In the genomic region with DNA sequence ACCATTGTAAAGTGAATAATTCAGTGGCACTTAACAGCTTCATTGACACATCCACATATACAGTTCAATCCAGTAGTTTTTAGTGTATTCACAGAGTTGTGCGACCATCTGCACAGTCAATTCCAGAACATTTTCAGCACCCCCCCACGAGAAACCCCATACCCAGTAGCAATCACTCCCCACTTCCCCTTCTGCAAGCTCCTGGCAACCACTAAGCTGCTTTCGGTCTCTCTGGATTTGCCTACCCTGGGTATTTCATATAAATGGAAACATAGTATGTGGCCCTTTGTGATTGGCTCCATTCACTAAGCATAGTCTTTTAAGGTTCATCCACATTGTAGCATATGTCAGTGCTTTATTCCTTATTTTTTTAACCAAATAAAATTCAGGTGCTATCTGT, we compare ENCODE assay signal across 9 cellular contexts. TPM values are rescaled to one million over a fixed set of nuclear protein-coding genes. Genes with fewer than 3 reads are reported as not detected.
DNase-seq lines count a peak whose midpoint lies in the region; ATAC-seq and TF ChIP-seq lines count a peak whose summit lies in the region.
"Had no signal": no experiment of that assay in that cellular context is flagged by ENCODE, and none has a peak within 500 bp of the region (broad histone marks: within the 10 kb centered on the region; RNA-seq: fewer than 3 reads in every experiment).

No MANE protein-coding gene starts in this region.

- ATAC-seq in GM18502 (IDR thresholded peaks at IDR 0.05; ENCODE audit: poor library complexity, unreplicated experiment), result peak; percentile 80
- peak; percentile 73 for ATAC-seq in GM21360 (IDR thresholded peaks at IDR 0.05; ENCODE audit: unreplicated experiment)
- peak; percentile 71 for ATAC-seq in HG03159 (IDR thresholded peaks at IDR 0.05; ENCODE audit: unreplicated experiment)
- ATAC-seq in heart right ventricle, result no peak
- ATAC-seq in psoas muscle, result no peak

- H3K27ac ChIP-seq in heart right ventricle (peak overlapping the region in 1 of 10 donors; percentile 40), psoas muscle (no peak overlapping the region)

- H3K9me3 ChIP-seq in heart right ventricle (no peaks in the 10 kb centered on the region), psoas muscle (no peaks in the 10 kb centered on the region)

- H3K36me3 ChIP-seq in heart right ventricle (peaks cover 0 to 92% (median 20%) of the 10 kb centered on the region in 9 donors), psoas muscle (ENCODE audit: insufficient read depth in 1 of 2, low read depth in 1 of 2) (peaks cover 8 to 73% of the 10 kb centered on the region in 2 donors)

- peak overlapping the region; percentile 65 for H3K27ac Mint-ChIP-seq in activated T-helper 2 cell treated with anti-CD3 and anti-CD28 coated beads, Interferon-gamma antibody, Interleukin-2, Interleukin-4, amounts not matched to agents 10 μg/mL and 5 μg/mL and 100 μg/mL, durations not matched to agents 14 hours and 24 hours and 36 hours
- H3K27ac Mint-ChIP-seq: nephron progenitor cell had no signal

- H3K27me3 ChIP-seq in heart right ventricle (no peaks in the 10 kb centered on the region), psoas muscle (ENCODE audit: insufficient read depth in 3 of 3, low read length in 2 of 3) (no peaks in the 10 kb centered on the region)

- H3K27me3 Mint-ChIP-seq in activated T-helper 2 cell treated with anti-CD3 and anti-CD28 coated beads, Interferon-gamma antibody, Interleukin-2, Interleukin-4, amounts not matched to agents 10 μg/mL and 5 μg/mL and 100 μg/mL, durations not matched to agents 14 hours and 24 hours and 36 hours (ENCODE audit: low read depth), result no peaks in the 10 kb centered on the region

- H3K4me1 ChIP-seq in heart right ventricle, result peaks cover 0 to 9% (median 0%) of the 10 kb centered on the region in 9 donors
- H3K4me1 ChIP-seq in psoas muscle, result no peaks in the 10 kb centered on the region

- H3K4me1 Mint-ChIP-seq in activated T-helper 2 cell treated with anti-CD3 and anti-CD28 coated beads, Interferon-gamma antibody, Interleukin-2, Interleukin-4, amounts not matched to agents 10 μg/mL and 5 μg/mL and 100 μg/mL, durations not matched to agents 14 hours and 24 hours and 36 hours (ENCODE audit: low read depth), result peaks cover 47% of the 10 kb centered on the region
- H3K4me1 Mint-ChIP-seq: nephron progenitor cell had no signal

- peaks cover 64% of the 10 kb centered on the region for H3K36me3 Mint-ChIP-seq in activated T-helper 2 cell treated with anti-CD3 and anti-CD28 coated beads, Interferon-gamma antibody, Interleukin-2, Interleukin-4, amounts not matched to agents 10 μg/mL and 5 μg/mL and 100 μg/mL, durations not matched to agents 14 hours and 24 hours and 36 hours (ENCODE audit: low read depth)

- intact Hi-C loops in activated T-helper 2 cell treated with anti-CD3 and anti-CD28 coated beads, Interferon-gamma antibody, Interleukin-2, Interleukin-4, amounts not matched to agents 10 μg/mL and 5 μg/mL and 100 μg/mL, durations not matched to agents 14 hours and 24 hours and 36 hours (cut with micrococcal nuclease), result no loop called here
- intact Hi-C loops in heart right ventricle (cut with DNase I) (loop anchor here in 6 of 10 donors (2.0 to 10.0 kb wide), 4 partner anchors 46 to 623 kb away; no protein-coding TSS in a partner anchor), psoas muscle (cut with DNase I) (loop anchor here in 1 of 2 donors (10.0 kb wide), 1 partner anchor 623 kb away; no protein-coding TSS in a partner anchor)

- no peak overlapping the region for H3K4me3 ChIP-seq in heart right ventricle
- no peak overlapping the region for H3K4me3 ChIP-seq in psoas muscle

- DNase-seq in activated T-helper 2 cell treated with anti-CD3 and anti-CD28 coated beads, Interferon-gamma antibody, Interleukin-2, Interleukin-4, amounts not matched to agents 10 μg/mL and 5 μg/mL and 100 μg/mL, durations not matched to agents 14 hours and 24 hours and 36 hours (ENCODE audit: low spot score), result no peak
- DNase-seq in NAMALWA (ENCODE audit: low spot score) (no peak), heart right ventricle (no peak), KBM-7 (no peak), psoas muscle (no peak)
- DNase-seq: nephron progenitor cell had no signal

- H3K4me3 Mint-ChIP-seq in activated T-helper 2 cell treated with anti-CD3 and anti-CD28 coated beads, Interferon-gamma antibody, Interleukin-2, Interleukin-4, amounts not matched to agents 10 μg/mL and 5 μg/mL and 100 μg/mL, durations not matched to agents 14 hours and 24 hours and 36 hours (ENCODE audit: low read depth), result peak overlapping the region; percentile 17
- H3K4me3 Mint-ChIP-seq: nephron progenitor cell had no signal

- 77 to 84% methylated on average over 3 of the region's 3 CpGs for WGBS in heart right ventricle, 2 donors
- 72 to 91% (median 74%) methylated on average over 3 of the region's 3 CpGs for WGBS in psoas muscle, 3 donors

- no peaks in the 10 kb centered on the region for H3K9me3 Mint-ChIP-seq in activated T-helper 2 cell treated with anti-CD3 and anti-CD28 coated beads, Interferon-gamma antibody, Interleukin-2, Interleukin-4, amounts not matched to agents 10 μg/mL and 5 μg/mL and 100 μg/mL, durations not matched to agents 14 hours and 24 hours and 36 hours

- in situ Hi-C loops in KBM-7 (cut with MboI; ENCODE audit: low pct_unique_long_range_greater_than_20kb, low sequenced_read_pairs), result loop anchor here (25.0 kb wide), 1 partner anchor 231 kb away; no protein-coding TSS in a partner anchor

- no peak for TF ChIP-seq CTCF in heart right ventricle (IDR thresholded peaks at IDR 0.05)
- TF ChIP-seq CTCF in psoas muscle (IDR thresholded peaks at IDR 0.05), result no peak

RNA-seq across cellular contexts. Expression of a gene that starts 10.0 kb away (rescaled TPM):
- total RNA-seq in activated T-helper 2 cell treated with anti-CD3 and anti-CD28 coated beads, Interferon-gamma antibody, Interleukin-2, Interleukin-4, amounts not matched to agents 10 μg/mL and 5 μg/mL and 100 μg/mL, durations not matched to agents 14 hours and 24 hours and 36 hours, result 32.5 and 37.6 TPM in 2 replicates
- total RNA-seq in heart right ventricle, result 10 to 100 TPM in 9 of 10 donors, 1 to 10 TPM in 1; 7.7 to 18.1 (median 11.0) TPM
- 10 to 100 TPM; 17.8 to 24.1 TPM for polyA plus RNA-seq in heart right ventricle
- 10 to 100 TPM; 19.1 to 24.4 (median 20.7) TPM for total RNA-seq in psoas muscle
- polyA plus RNA-seq in psoas muscle, result 10 to 100 TPM; 20.9 to 52.3 (median 24.0) TPM

Comparison
In these comparisons a context has a peak if more than half of its experiments do, and no peak if none do; other contexts are left out.
1. ATAC-seq: peak in GM18502 (single experiment), GM21360 (single experiment) and HG03159 (single experiment); none in heart right ventricle (0 of 8) and psoas muscle (0 of 4).